Comparison of ENCODE assay signal across 16 cellular contexts in the genomic region with DNA sequence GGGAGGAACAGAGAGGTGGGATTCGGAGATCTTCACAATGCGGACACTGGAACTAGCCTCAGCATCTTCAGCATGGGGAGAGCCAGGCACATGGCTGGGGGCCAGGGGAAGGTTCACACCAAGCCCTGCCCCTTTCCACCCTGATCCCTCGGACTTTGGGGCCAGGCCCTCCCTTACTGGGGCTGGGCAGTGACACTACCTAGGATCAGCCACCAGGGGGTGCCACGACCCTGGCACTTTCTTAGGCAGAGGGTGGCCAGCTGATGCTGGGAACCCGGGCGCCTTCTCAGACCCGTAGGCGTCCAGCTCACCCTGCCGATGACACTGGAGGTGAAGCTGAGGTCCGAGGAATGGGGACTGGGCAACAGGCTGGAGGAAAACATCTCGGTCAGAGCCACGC. TPM values are rescaled to one million over a fixed set of nuclear protein-coding genes. Genes with fewer than 3 reads are reported as not detected.
DNase-seq lines count a peak whose midpoint lies in the region; ATAC-seq, FAIRE-seq and TF ChIP-seq lines count a peak whose summit lies in the region.
"Not testable (repeated sequence)": the region's sequence is repeated elsewhere in the genome, so short reads cannot be mapped to it uniquely, and the experiment has no call there.
"Had no signal": no experiment of that assay in that cellular context is flagged by ENCODE, and none has a peak within 500 bp of the region (broad histone marks: within the 10 kb centered on the region; RNA-seq: fewer than 3 reads in every experiment).

No MANE protein-coding gene starts in this region.

- TF ChIP-seq CTCF in PC-9 (conservative IDR thresholded peaks at IDR 0.05) (peak; percentile 52), hepatocyte (IDR thresholded peaks at IDR 0.05; ENCODE audit: poor library complexity) (peak; percentile 23), nephron (IDR thresholded peaks at IDR 0.05; ENCODE audit: unreplicated experiment in 3 of 3) (peak; percentile 45 to 48 (median 45)), spleen (IDR thresholded peaks at IDR 0.05 in 8 of 11, conservative IDR thresholded peaks at IDR 0.05 in 3 of 11) (peak in 10 of 11 experiments; percentile 21 to 64 (median 55)), uterus (IDR thresholded peaks at IDR 0.05) (peak; percentile 21 to 52 (median 40))
- not testable (repeated sequence) for TF ChIP-seq CTCF in endothelial cell of umbilical vein (IDR thresholded peaks at IDR 0.05; ENCODE audit: extremely low read depth in 1 of 2, insufficient read depth in 1 of 2, low read depth in 1 of 2, low read length in 2 of 2)

- peak; percentile 50 for FAIRE-seq in GM12891 (lab: Jason Lieb, UNC)
- peak; percentile 78 for FAIRE-seq in endothelial cell of umbilical vein (lab: Jason Lieb, UNC)

- not testable (repeated sequence) for H3K4me1 Mint-ChIP-seq in activated naive CD8-positive, alpha-beta T cell treated with anti-CD3 and anti-CD28 coated beads, Interleukin-2, amount 10 ng/mL, durations not matched to agents 7 days and 5 days
- peaks cover 21% of the 10 kb centered on the region for H3K4me1 Mint-ChIP-seq in nephron

- not testable (repeated sequence) for H3K4me3 ChIP-seq in PC-9; endothelial cell of umbilical vein (replicated peaks in 1 of 3; ENCODE audit: insufficient read depth in 1 of 3, low read depth in 1 of 3, low read length in 3 of 3); hepatocyte; spleen; uterus

- not testable (repeated sequence) for H3K27me3 ChIP-seq in PC-9 (ENCODE audit: insufficient read depth, low read depth); endothelial cell of umbilical vein (ENCODE audit: control insufficient read depth in 2 of 2, insufficient read depth in 2 of 2, low read length in 2 of 2); hepatocyte; spleen (replicated peaks in 1 of 7); uterus

- ATAC-seq in activated naive CD8-positive, alpha-beta T cell treated with anti-CD3 and anti-CD28 coated beads, Interleukin-2, amount 10 ng/mL, durations not matched to agents 7 days and 5 days (ENCODE audit: low read depth): not testable (repeated sequence)

- not testable (repeated sequence) for H3K9me2 ChIP-seq in PC-9 (ENCODE audit: insufficient read depth); hepatocyte (replicated peaks; ENCODE audit: insufficient read depth)

- H3K27ac Mint-ChIP-seq in activated naive CD8-positive, alpha-beta T cell treated with anti-CD3 and anti-CD28 coated beads, Interleukin-2, amount 10 ng/mL, durations not matched to agents 7 days and 5 days: not testable (repeated sequence)
- peak overlapping the region in 1 of 3 experiments; percentile 56 for H3K27ac Mint-ChIP-seq in nephron

- not testable (repeated sequence) for BruUV-seq in PC-9 (replicated peaks; lab: Mats Ljungman, UMichigan); endothelial cell of umbilical vein (replicated peaks; lab: Mats Ljungman, UMichigan)

- not testable (repeated sequence) for H3K36me3 ChIP-seq in PC-9 (ENCODE audit: low read depth); endothelial cell of umbilical vein (ENCODE audit: control insufficient read depth in 2 of 2, extremely low read depth in 1 of 2, insufficient read depth in 2 of 2, low read length in 2 of 2); hepatocyte (replicated peaks; ENCODE audit: insufficient read depth, low read depth); spleen; uterus

- dilution Hi-C loops in endothelial cell of umbilical vein (cut with MboI; ENCODE audit: extremely low pct_ligation_motif_present, low sequenced_read_pairs): not testable (repeated sequence)

- WGBS in hepatocyte (ENCODE audit: low lambda C conversion rate, missing lambda C conversion rate): 64% methylated on average over 12 of the region's 12 CpGs
- WGBS in spleen, 5 donors: 43 to 60% (median 47%) methylated on average over 1 to 12 of the region's 12 CpGs

- POLR2A ChIA-PET in PC-9 (lab: Charles Lee; ENCODE audit: unreplicated experiment); activated naive CD8-positive, alpha-beta T cell treated with anti-CD3 and anti-CD28 coated beads, Interleukin-2, amount 10 ng/mL, durations not matched to agents 7 days and 5 days (lab: Charles Lee); endothelial cell of umbilical vein (lab: Charles Lee): not testable (repeated sequence)

- not testable (repeated sequence) for H3K9me3 Mint-ChIP-seq in activated naive CD8-positive, alpha-beta T cell treated with anti-CD3 and anti-CD28 coated beads, Interleukin-2, amount 10 ng/mL, durations not matched to agents 7 days and 5 days; nephron

- not testable (repeated sequence) for H3K4me2 ChIP-seq in PC-9; endothelial cell of umbilical vein (ENCODE audit: insufficient read depth, low read length); hepatocyte

- DNase-seq in GM12891 (ENCODE audit: insufficient read length, low spot score); PC-9; endothelial cell of umbilical vein (ENCODE audit: low read depth, low spot score); hepatocyte (ENCODE audit: low spot score); spleen; uterus: not testable (repeated sequence)
- peak; percentile 42 for DNase-seq in activated naive CD8-positive, alpha-beta T cell treated with anti-CD3 and anti-CD28 coated beads, Interleukin-2, amount 10 ng/mL, durations not matched to agents 7 days and 5 days

- H3K79me2 ChIP-seq in PC-9 (ENCODE audit: low read depth); endothelial cell of umbilical vein (ENCODE audit: control insufficient read depth, insufficient read depth, low read length); hepatocyte: not testable (repeated sequence)

- not testable (repeated sequence) for H3K9me1 ChIP-seq in endothelial cell of umbilical vein (replicated peaks; ENCODE audit: control insufficient read depth, extremely low read depth, insufficient read depth, low read length)

- not testable (repeated sequence) for H3K27me3 Mint-ChIP-seq in activated naive CD8-positive, alpha-beta T cell treated with anti-CD3 and anti-CD28 coated beads, Interleukin-2, amount 10 ng/mL, durations not matched to agents 7 days and 5 days; nephron (ENCODE audit: low read depth)

- H2AFZ ChIP-seq in PC-9; endothelial cell of umbilical vein (ENCODE audit: low read depth, low read length); hepatocyte: not testable (repeated sequence)

- CTCF ChIA-PET in PC-9 (lab: Charles Lee); endothelial cell of umbilical vein (lab: Charles Lee): not testable (repeated sequence)

- H3K4me1 ChIP-seq in PC-9 (replicated peaks; ENCODE audit: insufficient read depth); endothelial cell of umbilical vein (ENCODE audit: control insufficient read depth, extremely low read depth, insufficient read depth, low read length); hepatocyte (ENCODE audit: insufficient read depth); spleen; uterus: not testable (repeated sequence)

- TF ChIP-seq POLR2A in GM12891 (IDR thresholded peaks at IDR 0.05; ENCODE audit: low read depth, low read length); endothelial cell of umbilical vein (IDR thresholded peaks at IDR 0.05; ENCODE audit: low read depth, low read length); spleen (IDR thresholded peaks at IDR 0.05); uterus (IDR thresholded peaks at IDR 0.05): not testable (repeated sequence)

- not testable (repeated sequence) for H3F3A ChIP-seq in PC-9 (ENCODE audit: insufficient read depth, low read depth)

- not testable (repeated sequence) for H3K36me3 Mint-ChIP-seq in activated naive CD8-positive, alpha-beta T cell treated with anti-CD3 and anti-CD28 coated beads, Interleukin-2, amount 10 ng/mL, durations not matched to agents 7 days and 5 days; nephron (ENCODE audit: low read depth)

- H3K9me3 ChIP-seq in PC-9 (ENCODE audit: insufficient read depth, low read depth); endothelial cell of umbilical vein (replicated peaks; ENCODE audit: control insufficient read depth, insufficient read depth, low read length); hepatocyte (ENCODE audit: low read depth); spleen; uterus: not testable (repeated sequence)

- intact Hi-C loops in PC-9 (cut with micrococcal nuclease; ENCODE audit: unreplicated experiment); endothelial cell of umbilical vein (cut with micrococcal nuclease); spleen (cut with DNase I; ENCODE audit: low total_unique reads); uterus (cut with DNase I; ENCODE audit: low total_unique reads): not testable (repeated sequence)

- H4K20me1 ChIP-seq in PC-9 (ENCODE audit: insufficient read depth); endothelial cell of umbilical vein (replicated peaks; ENCODE audit: control insufficient read depth, extremely low read depth, insufficient read depth, low read length); hepatocyte (ENCODE audit: insufficient read depth, poor library complexity, severe bottlenecking): not testable (repeated sequence)

- H3K9ac ChIP-seq in endothelial cell of umbilical vein (replicated peaks; ENCODE audit: extremely low read depth, insufficient read depth, low read length): not testable (repeated sequence)

- not testable (repeated sequence) for H3K4me3 Mint-ChIP-seq in activated naive CD8-positive, alpha-beta T cell treated with anti-CD3 and anti-CD28 coated beads, Interleukin-2, amount 10 ng/mL, durations not matched to agents 7 days and 5 days; nephron

- not testable (repeated sequence) for H3K27ac ChIP-seq in PC-9; endothelial cell of umbilical vein (ENCODE audit: insufficient read depth, low read depth, low read length); hepatocyte; spleen; uterus

RNA-seq across cellular contexts. Expression of a gene that starts 3.5 kb away (rescaled TPM):
- polyA plus RNA-seq in GM12891 (2012; ENCODE audit: low read depth, missing spikeins): not detected
- not detected in 2 replicates for total RNA-seq in PC-9 (2021)
- not detected for total RNA-seq in activated naive CD8-positive, alpha-beta T cell treated with anti-CD3 and anti-CD28 coated beads, Interleukin-2, amount 10 ng/mL, durations not matched to agents 7 days and 5 days
- not detected in 2 replicates for total RNA-seq in endothelial cell of umbilical vein
- not detected in 2 replicates for polyA plus RNA-seq in endothelial cell of umbilical vein
- not detected in 2 replicates for polyA plus RNA-seq in endothelial cell of umbilical vein (2011; cell fraction: cytosol; rRNA removed)
- not detected in 2 replicates for polyA plus RNA-seq in endothelial cell of umbilical vein (2011; cell fraction: nucleus; rRNA removed)
- polyA plus RNA-seq in endothelial cell of umbilical vein (2012): not detected in 2 replicates
- not detected in 2 replicates for polyA minus RNA-seq in endothelial cell of umbilical vein
- polyA minus RNA-seq in endothelial cell of umbilical vein (2011; cell fraction: cytosol; rRNA and poly(A)+ RNA removed): not detected
- not detected in 2 replicates for polyA minus RNA-seq in endothelial cell of umbilical vein (2011; cell fraction: nucleus; rRNA and poly(A)+ RNA removed)
- 0.37 TPM in 1 of 2 replicates, not detected in the other for total RNA-seq in hepatocyte
- polyA plus RNA-seq in hepatocyte: 0.41 TPM in 1 of 2 replicates, not detected in the other
- not detected for total RNA-seq in spleen
- polyA plus RNA-seq in spleen: not detected
- total RNA-seq in uterus: not detected
- total RNA-seq: dermis microvascular lymphatic vessel endothelial cell, fibroblast of lung, left ventricle myocardium superior, omental fat pad, renal cortical epithelial cell, Right ventricle myocardium inferior, suprapubic skin had no signal
- polyA plus RNA-seq: fibroblast of lung, small intestine had no signal
